Comparison of ENCODE assay signal across 6 cellular contexts in genomic region chr1:16651560-16651959, GRCh38. TPM values are rescaled to one million over a fixed set of nuclear protein-coding genes. Genes with fewer than 3 reads are reported as not detected.
"Had no signal": no experiment of that assay in that cellular context is flagged by ENCODE, and none has a peak within 500 bp of the region (broad histone marks: within the 10 kb centered on the region; RNA-seq: fewer than 3 reads in every experiment).

No MANE protein-coding gene starts in this region.

RNA-seq across cellular contexts. Expression of gene RNU1-3, which starts 15.2 kb away (rescaled TPM):
- total RNA-seq: myocyte had no signal
- polyA plus RNA-seq: adipose tissue, heart left ventricle, neural cell, ovary, stomach had no signal
